ENCODE assay signal across 1 cellular context in genomic region chr6:35139924-35140524, GRCh38.
A peak's percentile ranks its signal among the peaks of the same experiment; 100 is the strongest.
TF ChIP-seq lines count a peak whose summit lies in the region.

No MANE protein-coding gene starts in this region.

TF ChIP-seq in HEK293, 187 proteins besides CTCF, POLR2A, EP300 and RAD21 (continued from another document and continues in another):
- TF ChIP-seq ZNF18 (tag by site-specific recombination; IDR thresholded peaks at IDR 0.05) (no peak), ELK4 (IDR thresholded peaks at IDR 0.05; ENCODE audit: borderline replicate concordance, low read depth, low read length) (no peak), ZNF629 (tag by site-specific recombination; IDR thresholded peaks at IDR 0.05) (no peak), ZNF398 (tag by site-specific recombination; IDR thresholded peaks at IDR 0.05) (no peak), ZNF2 (tag by site-specific recombination; IDR thresholded peaks at IDR 0.05) (peak; percentile 96), ZNF138 (tag by site-specific recombination; IDR thresholded peaks at IDR 0.05; ENCODE audit: borderline replicate concordance) (no peak), ZNF768 (tag by site-specific recombination; IDR thresholded peaks at IDR 0.05) (no peak), ZXDB (tag by site-specific recombination; IDR thresholded peaks at IDR 0.05) (no peak), ZNF302 (tag by site-specific recombination; IDR thresholded peaks at IDR 0.05; ENCODE audit: low read depth) (no peak), ZSCAN16 (tag by site-specific recombination; IDR thresholded peaks at IDR 0.05) (no peak), IKZF3 (tag by site-specific recombination; IDR thresholded peaks at IDR 0.05) (no peak), ZNF433 (tag by site-specific recombination; IDR thresholded peaks at IDR 0.05; ENCODE audit: low read depth) (no peak), ZNF223 (tag by site-specific recombination; IDR thresholded peaks at IDR 0.05) (no peak), ZSCAN30 (tag by site-specific recombination; IDR thresholded peaks at IDR 0.05) (peak; percentile 30; the same call in 1 of the 2 replicates), ZNF16 (tag by site-specific recombination; IDR thresholded peaks at IDR 0.05; ENCODE audit: low read depth) (no peak), ZNF501 (tag by site-specific recombination; IDR thresholded peaks at IDR 0.05) (no peak), GFI1B (tag by site-specific recombination; IDR thresholded peaks at IDR 0.05) (no peak), ZNF449 (tag by site-specific recombination; IDR thresholded peaks at IDR 0.05) (no peak), ZNF140 (tag by site-specific recombination; IDR thresholded peaks at IDR 0.05) (no peak), HOXC10 (CRISPR knock-in tag; IDR thresholded peaks at IDR 0.05) (no peak), ZNF548 (tag by site-specific recombination; IDR thresholded peaks at IDR 0.05) (no peak), ZNF292 (tag by site-specific recombination; IDR thresholded peaks at IDR 0.05; ENCODE audit: borderline replicate concordance, low read depth) (no peak), ZNF837 (tag by site-specific recombination; IDR thresholded peaks at IDR 0.05) (no peak), PRDM1 (tag by site-specific recombination; IDR thresholded peaks at IDR 0.05) (no peak), ZFP37 (tag by site-specific recombination; IDR thresholded peaks at IDR 0.05) (no peak), ZNF416 (tag by site-specific recombination; IDR thresholded peaks at IDR 0.05) (no peak), ZNF664 (tag by site-specific recombination; IDR thresholded peaks at IDR 0.05) (no peak), ZBTB21 (tag by site-specific recombination; IDR thresholded peaks at IDR 0.05) (no peak), ZNF248 (tag by site-specific recombination; IDR thresholded peaks at IDR 0.05) (no peak), ZNF155 (tag by site-specific recombination; IDR thresholded peaks at IDR 0.05) (no peak), ZEB2 (tag by site-specific recombination; IDR thresholded peaks at IDR 0.05) (no peak), ZNF510 (tag by site-specific recombination; IDR thresholded peaks at IDR 0.05; ENCODE audit: insufficient replicate concordance) (no peak), ZNF791 (tag by site-specific recombination; IDR thresholded peaks at IDR 0.05) (no peak), ZNF239 (tag by site-specific recombination; IDR thresholded peaks at IDR 0.05) (no peak), ZNF707 (tag by site-specific recombination; IDR thresholded peaks at IDR 0.05) (no peak), ZSCAN23 (tag by site-specific recombination; IDR thresholded peaks at IDR 0.05) (no peak), SP3 (tag by site-specific recombination; IDR thresholded peaks at IDR 0.05) (no peak), ZNF654 (tag by site-specific recombination; IDR thresholded peaks at IDR 0.05; ENCODE audit: low read depth) (peak; percentile 98), MEIS1 (CRISPR knock-in tag; IDR thresholded peaks at IDR 0.05; ENCODE audit: borderline replicate concordance) (no peak), ZNF23 (tag by site-specific recombination; IDR thresholded peaks at IDR 0.05; ENCODE audit: borderline replicate concordance) (no peak), PRDM2 (tag by site-specific recombination; IDR thresholded peaks at IDR 0.05; ENCODE audit: borderline replicate concordance) (no peak), TRIM28 (IDR thresholded peaks at IDR 0.05; ENCODE audit: borderline replicate concordance, low read length) (no peak), ZNF175 (tag by site-specific recombination; IDR thresholded peaks at IDR 0.05) (no peak), ZNF560 (tag by site-specific recombination; IDR thresholded peaks at IDR 0.05; ENCODE audit: borderline replicate concordance) (no peak), SP7 (tag by site-specific recombination; IDR thresholded peaks at IDR 0.05) (0 out of 2 replicates have a peak, but pooled peaks have one; percentile 17), ZNF426 (tag by site-specific recombination; IDR thresholded peaks at IDR 0.05) (no peak), KLF17 (tag by site-specific recombination; IDR thresholded peaks at IDR 0.05) (no peak), HOXA7 (CRISPR knock-in tag; IDR thresholded peaks at IDR 0.05; ENCODE audit: borderline replicate concordance) (no peak), ZNF169 (tag by site-specific recombination; IDR thresholded peaks at IDR 0.05) (no peak), ZNF660 (tag by site-specific recombination; IDR thresholded peaks at IDR 0.05) (peak; percentile 62), KLF16 (tag by site-specific recombination; IDR thresholded peaks at IDR 0.05) (no peak), ZNF704 (tag by site-specific recombination; IDR thresholded peaks at IDR 0.05) (no peak), ZSCAN18 (tag by site-specific recombination; IDR thresholded peaks at IDR 0.05) (no peak), PRDM6 (tag by site-specific recombination; IDR thresholded peaks at IDR 0.05) (peak; percentile 29; the same call in 1 of the 2 replicates)
